Comparison of ENCODE assay signal across 19 cellular contexts in the genomic region with DNA sequence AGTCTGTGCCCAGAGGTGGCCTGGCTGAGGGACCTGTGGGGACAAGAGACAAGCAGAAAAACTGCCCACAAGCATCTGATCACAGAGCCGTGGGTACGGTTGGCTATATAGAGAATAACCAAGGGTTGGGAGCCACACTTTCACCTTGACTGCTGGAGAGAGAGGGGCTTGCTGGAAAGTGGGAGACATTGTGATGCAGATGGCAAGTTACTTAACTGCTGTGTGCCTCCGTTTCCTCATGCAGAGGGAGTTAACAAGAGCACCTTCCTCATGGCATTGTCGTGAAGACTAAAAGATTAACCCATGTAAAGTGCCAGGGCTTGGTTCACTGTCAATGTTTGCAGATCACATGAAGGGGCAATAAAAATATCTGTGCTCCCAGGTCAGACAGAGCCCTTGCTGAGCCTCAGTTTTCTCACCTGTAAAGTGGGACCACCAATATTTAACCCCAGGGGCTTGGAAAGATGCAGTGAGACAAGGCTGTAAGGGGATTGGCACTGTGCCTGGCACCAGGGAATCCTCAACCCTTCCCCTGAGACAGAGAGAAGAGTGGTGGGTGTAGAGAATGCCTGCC. TPM values are rescaled to one million over a fixed set of nuclear protein-coding genes. Genes with fewer than 3 reads are reported as not detected.
"Had no signal": no experiment of that assay in that cellular context is flagged by ENCODE, and none has a peak within 500 bp of the region (broad histone marks: within the 10 kb centered on the region; RNA-seq: fewer than 3 reads in every experiment).

No MANE protein-coding gene starts in this region.

- H3K4me3 ChIP-seq: breast epithelium, gastrocnemius medialis, pancreas, spleen, thoracic aorta, upper lobe of left lung had no signal

- H3K36me3 ChIP-seq: breast epithelium, gastrocnemius medialis, neutrophil, pancreas, spleen, thoracic aorta, upper lobe of left lung had no signal

- H3K27ac ChIP-seq: breast epithelium, gastrocnemius medialis, neutrophil, pancreas, spleen, thoracic aorta, upper lobe of left lung, VCaP had no signal

- H3K9me3 ChIP-seq: breast epithelium, gastrocnemius medialis, neutrophil, pancreas, spleen, thoracic aorta, upper lobe of left lung had no signal

- H3K27me3 ChIP-seq: breast epithelium, gastrocnemius medialis, pancreas, upper lobe of left lung had no signal

- DNase-seq: activated CD4-positive, alpha-beta T cell treated with anti-CD3 and anti-CD28 coated beads for 1 hour; activated CD8-positive, alpha-beta memory T cell treated with anti-CD3 and anti-CD28 coated beads for 24 hours; activated effector memory CD4-positive, alpha-beta T cell treated with anti-CD3 and anti-CD28 coated beads, Interleukin-2, amount 50 U/mL, for 16 hours; activated naive CD4-positive, alpha-beta T cell treated with anti-CD3 and anti-CD28 coated beads, Interleukin-2, amount 50 U/mL, for 16 hours; activated T-cell treated with anti-CD3 and anti-CD28 coated beads, Interleukin-2, amount 50 U/mL, for 72 hours; effector CD4-positive, alpha-beta T cell; gastrocnemius medialis; immature natural killer cell; natural killer cell; pancreas; spleen; stimulated activated CD4-positive, alpha-beta T cell treated with anti-CD3 and anti-CD28 coated beads, Interleukin-4, amount 100 ng/mL, for 4 hours; T-helper 17 cell had no signal

- ATAC-seq: activated T-cell treated with anti-CD3 and anti-CD28 coated beads, Interleukin-2, amount 50 U/mL, for 72 hours; esophagus mucosa; gastrocnemius medialis; natural killer cell; T-helper 17 cell had no signal

- H3K4me1 ChIP-seq: breast epithelium, gastrocnemius medialis had no signal

- FAIRE-seq: pancreas had no signal

RNA-seq across cellular contexts. Expression of a gene that starts 52.8 kb away (rescaled TPM):
- polyA plus RNA-seq: immature natural killer cell had no signal
